In genomic region chr22:21736084-21736642, GRCh38 we compare ENCODE assay signal across 2 cellular contexts.
TF ChIP-seq lines count a peak whose summit lies in the region.

No MANE protein-coding gene starts in this region.

TF ChIP-seq in IMR-90, 13 proteins besides CTCF, POLR2A, EP300 and RAD21:
- no peak; the same call in 1 of the 2 replicates for TF ChIP-seq MAZ (IDR thresholded peaks at IDR 0.05; ENCODE audit: borderline replicate concordance, low read depth, low read length)
- TF ChIP-seq RCOR1 (IDR thresholded peaks at IDR 0.05; ENCODE audit: insufficient replicate concordance, low read length) = no peak
- TF ChIP-seq MAFK (IDR thresholded peaks at IDR 0.05; ENCODE audit: low read depth, low read length) = no peak
- no peak for TF ChIP-seq CEBPB (IDR thresholded peaks at IDR 0.05; ENCODE audit: low read depth, low read length)
- no peak for TF ChIP-seq ELK1 (IDR thresholded peaks at IDR 0.05; ENCODE audit: borderline replicate concordance, low read depth, low read length)

TF ChIP-seq in endothelial cell of umbilical vein, 7 proteins besides CTCF, POLR2A, EP300 and RAD21:
- TF ChIP-seq MYC (IDR thresholded peaks at IDR 0.05; ENCODE audit: low read depth, low read length) = no peak
- TF ChIP-seq FOS (IDR thresholded peaks at IDR 0.05; ENCODE audit: borderline replicate concordance, insufficient read depth, low read length) = no peak
- no peak for TF ChIP-seq MAX (IDR thresholded peaks at IDR 0.05; ENCODE audit: insufficient read depth, insufficient read length)
- TF ChIP-seq POLR2AphosphoS5 (IDR thresholded peaks at IDR 0.05; ENCODE audit: insufficient read depth, low read depth, low read length) = no peak
- no peak for TF ChIP-seq GATA2 (IDR thresholded peaks at IDR 0.05; ENCODE audit: insufficient read depth, insufficient read length, low read depth, low read length)
- TF ChIP-seq EZH2 (IDR thresholded peaks at IDR 0.05; ENCODE audit: borderline replicate concordance, low read depth, low read length, severe bottlenecking) = no peak
- no peak for TF ChIP-seq JUN (IDR thresholded peaks at IDR 0.05; ENCODE audit: borderline replicate concordance, insufficient read depth, insufficient read length, low read depth)
